In the genomic region with DNA sequence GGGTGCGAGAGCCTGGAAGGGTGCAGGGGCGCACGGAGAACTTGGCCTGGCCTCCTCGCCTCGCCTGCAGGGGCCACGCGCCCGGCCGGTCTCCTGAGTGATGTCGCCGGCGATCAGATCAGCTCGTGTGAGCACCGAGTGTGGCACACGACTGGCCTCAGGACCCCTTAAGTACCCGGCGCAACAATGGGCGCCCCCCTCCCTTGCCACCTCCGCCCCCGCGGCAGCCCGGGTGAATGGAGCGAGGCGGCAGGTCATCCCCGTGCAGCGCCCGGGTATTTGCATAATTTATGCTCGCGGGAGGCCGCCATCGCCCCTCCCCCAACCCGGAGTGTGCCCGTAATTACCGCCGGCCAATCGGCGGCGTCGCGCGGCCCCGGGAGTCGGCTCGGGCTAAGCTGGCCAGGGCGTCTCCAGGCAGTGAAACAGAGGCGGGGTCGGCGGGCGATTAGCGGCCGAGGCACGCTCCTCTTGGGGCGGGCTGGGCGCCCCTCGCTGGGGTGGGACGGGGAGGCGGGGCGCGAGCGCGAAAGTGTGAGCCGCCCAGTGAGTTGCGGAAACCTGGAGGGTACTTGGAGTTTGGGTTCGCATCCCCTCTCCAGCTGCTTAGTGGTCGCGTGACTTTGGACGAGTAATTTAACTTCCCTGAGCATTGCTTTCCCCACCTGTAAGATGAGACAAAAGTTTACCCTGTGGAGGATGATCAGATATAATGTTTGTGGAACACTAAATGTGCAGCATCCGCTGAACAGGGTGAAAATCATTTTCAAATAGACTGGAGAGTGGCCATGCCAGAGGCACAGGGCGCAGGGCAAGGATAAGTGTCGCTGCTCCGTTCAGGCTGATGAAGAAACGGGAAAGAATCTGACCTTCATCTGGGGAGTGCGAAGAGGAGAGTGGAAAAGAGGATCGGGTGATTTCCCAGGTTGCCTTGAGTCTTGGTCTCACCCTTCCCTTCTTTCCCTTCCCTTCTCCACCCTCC, we compare ENCODE assay signal across 13 cellular contexts. TPM values are rescaled to one million over a fixed set of nuclear protein-coding genes. Genes with fewer than 3 reads are reported as not detected.
DNase-seq lines count a peak whose midpoint lies in the region; ATAC-seq and TF ChIP-seq lines count a peak whose summit lies in the region.
"Had no signal": no experiment of that assay in that cellular context is flagged by ENCODE, and none has a peak within 500 bp of the region (broad histone marks: within the 10 kb centered on the region; RNA-seq: fewer than 3 reads in every experiment).

Gene NEUROG1 (minus strand): TSS at position 145 of the 982 bp plus-strand sequence. CDS start 274 bp downstream, outside the sequence.

- WGBS in testis, 2 donors, result 2 to 3% methylated on average over 32 to 43 of the region's 74 CpGs

- no peak for ATAC-seq in activated T-cell treated with anti-CD3 and anti-CD28 coated beads, Interleukin-2, amount 50 U/mL, for 4 hours
- no peak for ATAC-seq in GM19397 (IDR thresholded peaks at IDR 0.05; ENCODE audit: unreplicated experiment)
- ATAC-seq: naive thymus-derived CD4-positive, alpha-beta T cell had no signal

- H3K36me3 ChIP-seq in NT2/D1 (ENCODE audit: insufficient read depth, insufficient read length, low read length) (no peaks in the 10 kb centered on the region), testis (ENCODE audit: low read depth, missing control alignments) (no peaks in the 10 kb centered on the region)

- DNase-seq in activated T-cell treated with anti-CD3 and anti-CD28 coated beads for 48 hours (ENCODE audit: low read depth) (peak; percentile 4), NT2/D1 (ENCODE audit: low read depth, low spot score) (no peak), testis (no peak), ureter (ENCODE audit: low spot score) (no peak), HuH-7 (ENCODE audit: low spot score) (no peak)
- DNase-seq in activated T-cell treated with anti-CD3 and anti-CD28 coated beads, Interleukin-2, amount 50 U/mL, for 4 hours, result no peak
- DNase-seq: activated naive CD4-positive, alpha-beta T cell; Karpas-422; naive thymus-derived CD4-positive, alpha-beta T cell; T-helper 1 cell had no signal

- H3K4me3 ChIP-seq in NT2/D1 (ENCODE audit: insufficient read length, low read depth) (peak within 1 kb of the TSS; percentile 9), iPS-18c (ENCODE audit: insufficient read depth, low read depth, low read length) (peak within 1 kb of the TSS; percentile 35), testis (peak within 1 kb of the TSS; percentile 18 to 41)

- H3K36me3 Mint-ChIP-seq in activated T-cell treated with anti-CD3 and anti-CD28 coated beads, Interleukin-2, amount 50 U/mL, for 4 hours (ENCODE audit: insufficient read depth), result no peaks in the 10 kb centered on the region

- H3K9me3 ChIP-seq in NT2/D1 (ENCODE audit: insufficient read depth, low read length) (peaks cover 18% of the 10 kb centered on the region; the same call in 1 of the 2 replicates), iPS-18c (ENCODE audit: control insufficient read depth, insufficient read depth, low read length) (peaks cover 15% of the 10 kb centered on the region), testis (no peaks in the 10 kb centered on the region)

- no peaks in the 10 kb centered on the region for H3K9me3 Mint-ChIP-seq in activated T-cell treated with anti-CD3 and anti-CD28 coated beads, Interleukin-2, amount 50 U/mL, for 4 hours

- intact Hi-C loops in testis (cut with DNase I; ENCODE audit: low total_unique reads), result no loop called here

- TF ChIP-seq POLR2A in testis (IDR thresholded peaks at IDR 0.05), result no peak

- H3K27ac ChIP-seq in testis, result no peak within 1 kb of the TSS

- H3K9ac ChIP-seq in NT2/D1 (ENCODE audit: insufficient read length, low read depth), result peak within 1 kb of the TSS; percentile 32

- peaks cover 99% of the 10 kb centered on the region for H3K27me3 ChIP-seq in NT2/D1 (ENCODE audit: insufficient read depth, insufficient read length)
- H3K27me3 ChIP-seq in testis, result no peaks in the 10 kb centered on the region

- peaks cover 83% of the 10 kb centered on the region for H3K27me3 Mint-ChIP-seq in activated T-cell treated with anti-CD3 and anti-CD28 coated beads, Interleukin-2, amount 50 U/mL, for 4 hours (ENCODE audit: low read depth)

- no peak for TF ChIP-seq CTCF in testis (IDR thresholded peaks at IDR 0.05)

- H3K4me1 Mint-ChIP-seq in activated T-cell treated with anti-CD3 and anti-CD28 coated beads, Interleukin-2, amount 50 U/mL, for 4 hours (ENCODE audit: low read depth), result peaks cover 7% of the 10 kb centered on the region

- H3K4me1 ChIP-seq in NT2/D1 (ENCODE audit: insufficient read depth, insufficient read length) (peaks cover 3% of the 10 kb centered on the region), testis (peaks cover 15% of the 10 kb centered on the region)

- no peak within 1 kb of the TSS for H3K4me3 Mint-ChIP-seq in activated T-cell treated with anti-CD3 and anti-CD28 coated beads, Interleukin-2, amount 50 U/mL, for 4 hours

RNA-seq across cellular contexts. Expression of gene NEUROG1, which starts in this region (rescaled TPM):
- not detected for total RNA-seq in activated T-cell treated with anti-CD3 and anti-CD28 coated beads, Interleukin-2, amount 50 U/mL, for 4 hours
- total RNA-seq in testis, result not detected
- polyA plus RNA-seq in testis (ENCODE audit: insufficient read depth, low read depth, low replicate concordance), result not detected
- not detected for total RNA-seq in ureter
- total RNA-seq: fibroblast of lung; naive thymus-derived CD4-positive, alpha-beta T cell had no signal
- polyA plus RNA-seq: fibroblast of lung; naive thymus-derived CD4-positive, alpha-beta T cell had no signal
